14 cellular contexts compared by ENCODE assay signal in genomic region chr17:18250259-18250658, GRCh38. TPM values are rescaled to one million over a fixed set of nuclear protein-coding genes. Genes with fewer than 3 reads are reported as not detected.
DNase-seq lines count a peak whose midpoint lies in the region; ATAC-seq and TF ChIP-seq lines count a peak whose summit lies in the region.
"Had no signal": no experiment of that assay in that cellular context is flagged by ENCODE, and none has a peak within 500 bp of the region (broad histone marks: within the 10 kb centered on the region; RNA-seq: fewer than 3 reads in every experiment).

No MANE protein-coding gene starts in this region.

- H3K27ac Mint-ChIP-seq in activated CD8-positive, alpha-beta T cell treated with anti-CD3 and anti-CD28 coated beads, Interleukin-2, amount 10 ng/mL, durations not matched to agents 7 days and 5 days = peak overlapping the region; percentile 28
- H3K27ac Mint-ChIP-seq in activated CD8-positive, alpha-beta T cell treated with anti-CD3 and anti-CD28 coated beads for 36 hours = no peak overlapping the region
- peak overlapping the region; percentile 72 for H3K27ac Mint-ChIP-seq in endodermal cell
- H3K27ac Mint-ChIP-seq: activated CD4-positive, alpha-beta T cell treated with anti-CD3 and anti-CD28 coated beads for 36 hours; HFFc6 had no signal

- intact Hi-C loops in activated CD8-positive, alpha-beta T cell treated with anti-CD3 and anti-CD28 coated beads for 36 hours (cut with micrococcal nuclease) = no loop called here
- intact Hi-C loops in thyroid gland (cut with DNase I) = no loop called here

- no peaks in the 10 kb centered on the region for H3K27me3 ChIP-seq in endodermal cell (ENCODE audit: control insufficient read depth, insufficient read depth, low read length, poor library complexity, severe bottlenecking)
- no peaks in the 10 kb centered on the region for H3K27me3 ChIP-seq in thyroid gland
- H3K27me3 ChIP-seq in GM23248 (replicated peaks; ENCODE audit: insufficient read depth) = no peaks in the 10 kb centered on the region
- H3K27me3 ChIP-seq: esophagus muscularis mucosa, heart left ventricle had no signal

- H3K79me2 ChIP-seq in GM23248 (ENCODE audit: insufficient read depth) = peaks cover 17% of the 10 kb centered on the region

- POLR2A ChIA-PET in activated CD8-positive, alpha-beta T cell treated with anti-CD3 and anti-CD28 coated beads, Interleukin-2, amount 10 ng/mL, durations not matched to agents 7 days and 5 days (lab: Charles Lee) = no interaction called here
- POLR2A ChIA-PET in activated CD8-positive, alpha-beta T cell treated with anti-CD3 and anti-CD28 coated beads for 36 hours (lab: Charles Lee) = interaction anchor here (1.1 to 1.4 kb wide), 2 partner anchors 9 to 16 kb away, joined by 3 to 5 read pairs; no protein-coding TSS in a partner anchor

- no peaks in the 10 kb centered on the region for H4K20me1 ChIP-seq in GM23248 (ENCODE audit: insufficient read depth)

- H3K36me3 Mint-ChIP-seq in activated CD8-positive, alpha-beta T cell treated with anti-CD3 and anti-CD28 coated beads, Interleukin-2, amount 10 ng/mL, durations not matched to agents 7 days and 5 days (ENCODE audit: low read depth) = peaks cover 63% of the 10 kb centered on the region
- H3K36me3 Mint-ChIP-seq in activated CD8-positive, alpha-beta T cell treated with anti-CD3 and anti-CD28 coated beads for 36 hours (ENCODE audit: low read depth) = peaks cover 26% of the 10 kb centered on the region
- peaks cover 74% of the 10 kb centered on the region for H3K36me3 Mint-ChIP-seq in endodermal cell (ENCODE audit: low read depth)

- 95 to 98% methylated on average over 9 of the region's 9 CpGs for WGBS in endodermal cell (ENCODE audit: insufficient coverage in 1 of 2, insufficient read length in 1 of 2), 2 experiments
- 88 to 89% methylated on average over 9 of the region's 9 CpGs for WGBS in thyroid gland, 2 donors
- 81 to 91% methylated on average over 9 of the region's 9 CpGs for WGBS in GM23248 (ENCODE audit: low coverage in 1 of 2, low lambda C conversion rate in 2 of 2, missing lambda C conversion rate in 2 of 2), 2 experiments

- H3K4me1 Mint-ChIP-seq in activated CD8-positive, alpha-beta T cell treated with anti-CD3 and anti-CD28 coated beads, Interleukin-2, amount 10 ng/mL, durations not matched to agents 7 days and 5 days (ENCODE audit: low read depth) = peaks cover 3% of the 10 kb centered on the region
- no peaks in the 10 kb centered on the region for H3K4me1 Mint-ChIP-seq in activated CD8-positive, alpha-beta T cell treated with anti-CD3 and anti-CD28 coated beads for 36 hours (ENCODE audit: low read depth)
- H3K4me1 Mint-ChIP-seq in endodermal cell = peaks cover 6% of the 10 kb centered on the region
- H3K4me1 Mint-ChIP-seq: activated CD4-positive, alpha-beta T cell treated with anti-CD3 and anti-CD28 coated beads for 36 hours had no signal

- H3K27ac ChIP-seq in endodermal cell (ENCODE audit: low read depth, low read length) = no peak overlapping the region
- H3K27ac ChIP-seq in thyroid gland = no peak overlapping the region
- H3K27ac ChIP-seq in GM23248 = no peak overlapping the region
- H3K27ac ChIP-seq: esophagus muscularis mucosa, HL-60 had no signal

- TF ChIP-seq POLR2A in thyroid gland (IDR thresholded peaks at IDR 0.05) = no peak

- no peak overlapping the region for H3K4me2 ChIP-seq in GM23248 (ENCODE audit: unreplicated experiment)

- H3K4me1 ChIP-seq in endodermal cell (ENCODE audit: control insufficient read depth, insufficient read depth, low read length) (no peaks in the 10 kb centered on the region), thyroid gland (no peaks in the 10 kb centered on the region), GM23248 (ENCODE audit: insufficient read depth) (no peaks in the 10 kb centered on the region)

- H3K9me3 Mint-ChIP-seq in activated CD8-positive, alpha-beta T cell treated with anti-CD3 and anti-CD28 coated beads, Interleukin-2, amount 10 ng/mL, durations not matched to agents 7 days and 5 days (ENCODE audit: insufficient read depth) = no peaks in the 10 kb centered on the region
- H3K9me3 Mint-ChIP-seq in activated CD8-positive, alpha-beta T cell treated with anti-CD3 and anti-CD28 coated beads for 36 hours = no peaks in the 10 kb centered on the region
- no peaks in the 10 kb centered on the region for H3K9me3 Mint-ChIP-seq in endodermal cell
- H3K9me3 Mint-ChIP-seq: HFFc6 had no signal

- CTCF ChIA-PET in activated CD8-positive, alpha-beta T cell treated with anti-CD3 and anti-CD28 coated beads, Interleukin-2, amount 10 ng/mL, durations not matched to agents 7 days and 5 days (lab: Charles Lee) = no interaction called here
- CTCF ChIA-PET in activated CD8-positive, alpha-beta T cell treated with anti-CD3 and anti-CD28 coated beads for 36 hours (lab: Charles Lee) = interaction anchor here (0.9 kb wide), 1 partner anchor 9 kb away, joined by 5 read pairs; no protein-coding TSS in a partner anchor

- H3K36me3 ChIP-seq in endodermal cell (ENCODE audit: control insufficient read depth, insufficient read depth, low read length) (peaks cover 92% of the 10 kb centered on the region), thyroid gland (peaks cover 83 to 88% of the 10 kb centered on the region in 2 donors), GM23248 (ENCODE audit: low read depth) (peaks cover 43% of the 10 kb centered on the region)

- H3K4me3 Mint-ChIP-seq in activated CD8-positive, alpha-beta T cell treated with anti-CD3 and anti-CD28 coated beads, Interleukin-2, amount 10 ng/mL, durations not matched to agents 7 days and 5 days = no peak overlapping the region
- H3K4me3 Mint-ChIP-seq in activated CD8-positive, alpha-beta T cell treated with anti-CD3 and anti-CD28 coated beads for 36 hours = no peak overlapping the region
- H3K4me3 Mint-ChIP-seq in endodermal cell = no peak overlapping the region
- H3K4me3 Mint-ChIP-seq: activated CD4-positive, alpha-beta T cell treated with anti-CD3 and anti-CD28 coated beads for 36 hours; HFFc6 had no signal

- H3K9me3 ChIP-seq in endodermal cell (ENCODE audit: control insufficient read depth, low read length) (no peaks in the 10 kb centered on the region), thyroid gland (no peaks in the 10 kb centered on the region), GM23248 (ENCODE audit: low read depth) (no peaks in the 10 kb centered on the region)
- H3K9me3 ChIP-seq: esophagus muscularis mucosa, heart left ventricle had no signal

- TF ChIP-seq CTCF in activated CD8-positive, alpha-beta T cell treated with anti-CD3 and anti-CD28 coated beads for 36 hours (IDR thresholded peaks at IDR 0.05) = no peak
- TF ChIP-seq CTCF in endodermal cell (conservative IDR thresholded peaks at IDR 0.05) = no peak
- TF ChIP-seq CTCF in thyroid gland (IDR thresholded peaks at IDR 0.05) = no peak

- H3K4me3 ChIP-seq in endodermal cell (ENCODE audit: low read length) (no peak overlapping the region), thyroid gland (replicated peaks in 1 of 3) (no peak overlapping the region), GM23248 (no peak overlapping the region)
- H3K4me3 ChIP-seq: esophagus muscularis mucosa, heart left ventricle had no signal

- no peak for ATAC-seq in activated CD8-positive, alpha-beta T cell treated with anti-CD3 and anti-CD28 coated beads, Interleukin-2, amount 10 ng/mL, durations not matched to agents 7 days and 5 days
- no peak for ATAC-seq in activated CD8-positive, alpha-beta T cell treated with anti-CD3 and anti-CD28 coated beads for 36 hours
- ATAC-seq: activated CD4-positive, alpha-beta T cell treated with anti-CD3 and anti-CD28 coated beads for 36 hours; heart left ventricle had no signal

- H3K9ac ChIP-seq in endodermal cell (ENCODE audit: extremely low read depth, low read length, poor library complexity, severe bottlenecking) (no peak overlapping the region), GM23248 (no peak overlapping the region)

- H3F3A ChIP-seq in GM23248 (ENCODE audit: insufficient read depth) = peaks cover 6% of the 10 kb centered on the region; the same call in 1 of the 2 replicates

- H3K27me3 Mint-ChIP-seq in activated CD8-positive, alpha-beta T cell treated with anti-CD3 and anti-CD28 coated beads, Interleukin-2, amount 10 ng/mL, durations not matched to agents 7 days and 5 days (ENCODE audit: low read depth) = no peaks in the 10 kb centered on the region
- H3K27me3 Mint-ChIP-seq in activated CD8-positive, alpha-beta T cell treated with anti-CD3 and anti-CD28 coated beads for 36 hours = no peaks in the 10 kb centered on the region
- no peaks in the 10 kb centered on the region for H3K27me3 Mint-ChIP-seq in endodermal cell (ENCODE audit: insufficient read depth)
- H3K27me3 Mint-ChIP-seq: activated CD4-positive, alpha-beta T cell treated with anti-CD3 and anti-CD28 coated beads for 36 hours had no signal

- DNase-seq in activated CD8-positive, alpha-beta T cell treated with anti-CD3 and anti-CD28 coated beads, Interleukin-2, amount 10 ng/mL, durations not matched to agents 7 days and 5 days = no peak
- no peak for DNase-seq in activated CD8-positive, alpha-beta T cell treated with anti-CD3 and anti-CD28 coated beads for 36 hours
- DNase-seq in NCI-H345 (lab: John Stamatoyannopoulos, UW) (peak; percentile 9), endodermal cell (no peak), thyroid gland (peak; percentile 33 to 44), GM23248 (no peak), H4 (ENCODE audit: low spot score) (no peak), epidermal melanocyte (ENCODE audit: insufficient read length, low spot score) (no peak)
- DNase-seq: activated CD4-positive, alpha-beta T cell treated with anti-CD3 and anti-CD28 coated beads for 36 hours; activated T-cell treated with anti-CD3 and anti-CD28 coated beads, Interleukin-2, amount 50 U/mL, for 1 hour; heart left ventricle; HFFc6 had no signal

- no peaks in the 10 kb centered on the region for H3K9me2 ChIP-seq in GM23248 (ENCODE audit: insufficient read depth)

- H2AFZ ChIP-seq in GM23248 = no peak overlapping the region

- in situ Hi-C loops in GM23248 (cut with MboI) = no loop called here

RNA-seq across cellular contexts. Expression of gene FLII, which starts 8.3 kb away (rescaled TPM):
- total RNA-seq in activated CD8-positive, alpha-beta T cell treated with anti-CD3 and anti-CD28 coated beads, Interleukin-2, amount 10 ng/mL, durations not matched to agents 7 days and 5 days = 100 to 1,000 TPM; 338 to 364 TPM
- total RNA-seq in activated CD8-positive, alpha-beta T cell treated with anti-CD3 and anti-CD28 coated beads for 36 hours = 100 to 1,000 TPM; 276 to 281 TPM
- total RNA-seq in endodermal cell (100 to 1,000 TPM; 299 to 335 TPM), thyroid gland (100 to 1,000 TPM; 231 to 259 (median 241) TPM)
- 143 TPM for polyA plus RNA-seq in endodermal cell (2013, experiment 1 of 2)
- 127 TPM for polyA plus RNA-seq in endodermal cell (2013, experiment 2 of 2)
- total RNA-seq in GM23248 (2014; rRNA removed; shearing (Covaris generic)) = 250 and 306 TPM in 2 replicates
- 187 TPM in 2 replicates for polyA plus RNA-seq in GM23248 (2016; fragmentation: Nextera tagmentation; extraction: Ambion mirVana)
- total RNA-seq in H4 (2014; rRNA removed; shearing (Covaris generic)) = 128 and 139 TPM in 2 replicates

RNA-seq across cellular contexts. Expression of gene MIEF2, which starts 10.2 kb away (rescaled TPM):
- total RNA-seq in activated CD8-positive, alpha-beta T cell treated with anti-CD3 and anti-CD28 coated beads, Interleukin-2, amount 10 ng/mL, durations not matched to agents 7 days and 5 days = 10 to 100 TPM in 1 of 2 experiments, 1 to 10 TPM in 1; 9.0 to 11.1 TPM
- 1 to 10 TPM; 5.5 to 6.2 TPM for total RNA-seq in activated CD8-positive, alpha-beta T cell treated with anti-CD3 and anti-CD28 coated beads for 36 hours
- 10 to 100 TPM; 15.3 to 19.6 TPM for total RNA-seq in endodermal cell
- 6.2 TPM for polyA plus RNA-seq in endodermal cell (2013, experiment 1 of 2)
- polyA plus RNA-seq in endodermal cell (2013, experiment 2 of 2) = 6.0 TPM
- 10 to 100 TPM; 25.7 to 47.0 (median 34.9) TPM for total RNA-seq in thyroid gland
- 13.8 and 26.4 TPM in 2 replicates for total RNA-seq in GM23248 (2014; rRNA removed; shearing (Covaris generic))
- 8.8 and 10.0 TPM in 2 replicates for polyA plus RNA-seq in GM23248 (2016; fragmentation: Nextera tagmentation; extraction: Ambion mirVana)
- 4.1 and 5.0 TPM in 2 replicates for total RNA-seq in H4 (2014; rRNA removed; shearing (Covaris generic))

RNA-seq across cellular contexts. Expression of gene LLGL1, which starts 24.8 kb away (rescaled TPM):
- 10 to 100 TPM; 27.1 to 27.3 TPM for total RNA-seq in activated CD8-positive, alpha-beta T cell treated with anti-CD3 and anti-CD28 coated beads, Interleukin-2, amount 10 ng/mL, durations not matched to agents 7 days and 5 days
- 10 to 100 TPM; 15.1 to 17.6 TPM for total RNA-seq in activated CD8-positive, alpha-beta T cell treated with anti-CD3 and anti-CD28 coated beads for 36 hours
- total RNA-seq in endodermal cell (10 to 100 TPM; 66.3 to 69.3 TPM), thyroid gland (10 to 100 TPM; 14.5 to 19.4 (median 17.5) TPM)
- polyA plus RNA-seq in endodermal cell (2013, experiment 1 of 2) = 106 TPM
- 99.6 TPM for polyA plus RNA-seq in endodermal cell (2013, experiment 2 of 2)
- 37.3 and 40.3 TPM in 2 replicates for total RNA-seq in GM23248 (2014; rRNA removed; shearing (Covaris generic))
- 3.4 and 3.5 TPM in 2 replicates for polyA plus RNA-seq in GM23248 (2016; fragmentation: Nextera tagmentation; extraction: Ambion mirVana)
- total RNA-seq in H4 (2014; rRNA removed; shearing (Covaris generic)) = 12.1 and 14.0 TPM in 2 replicates

Comparison
In these comparisons a context has a peak if more than half of its experiments do, and no peak if none do; other contexts are left out.
1. DNase-seq: peak in NCI-H345 (single experiment) and thyroid gland (2 of 2); none in activated CD8-positive, alpha-beta T cell treated with anti-CD3 and anti-CD28 coated beads, Interleukin-2, amount 10 ng/mL, durations not matched to agents 7 days and 5 days (single experiment), activated CD8-positive, alpha-beta T cell treated with anti-CD3 and anti-CD28 coated beads for 36 hours (single experiment), endodermal cell (single experiment), GM23248 (single experiment), H4 (single experiment) and epidermal melanocyte (single experiment).